13 cellular contexts compared by ENCODE assay signal in genomic region chr16:85602831-85603755, GRCh38. TPM values are rescaled to one million over a fixed set of nuclear protein-coding genes. Genes with fewer than 3 reads are reported as not detected.
A peak's percentile ranks its signal among the peaks of the same experiment; 100 is the strongest.
DNase-seq lines count a peak whose midpoint lies in the region; ATAC-seq and TF ChIP-seq lines count a peak whose summit lies in the region.
"Had no signal": no experiment of that assay in that cellular context is flagged by ENCODE, and none has a peak within 500 bp of the region (broad histone marks: within the 10 kb centered on the region; RNA-seq: fewer than 3 reads in every experiment).

No MANE protein-coding gene starts in this region.

- in situ Hi-C loops in GM13976 (cut with MboI; ENCODE audit: low sequenced_read_pairs, unreplicated experiment), result loop anchor here (10.0 kb wide), 2 partner anchors 48 to 108 kb away; no protein-coding TSS in a partner anchor

- peak; percentile 69 for DNase-seq in GM13976 (ENCODE audit: low spot score)
- DNase-seq in natural killer cell, result no peak
- no peak for DNase-seq in AML-193 (lab: John Stamatoyannopoulos, UW)
- no peak for DNase-seq in activated CD8-positive, alpha-beta memory T cell treated with anti-CD3 and anti-CD28 coated beads, Interleukin-2, amount 50 U/mL, for 48 hours
- DNase-seq: activated CD4-positive, CD25-positive, alpha-beta regulatory T cell treated with anti-CD3 and anti-CD28 coated beads, Interleukin-2, amount 50 U/mL, for 72 hours; CD8-positive, alpha-beta T cell; hippocampal formation had no signal

- H3K4me3 Mint-ChIP-seq in natural killer cell, result no peak overlapping the region
- H3K4me3 Mint-ChIP-seq: activated naive CD8-positive, alpha-beta T cell; CD8-positive, alpha-beta T cell had no signal

- peak overlapping the region; percentile 91 for H3K4me2 ChIP-seq in BLaER1

- H3K27me3 Mint-ChIP-seq in natural killer cell (ENCODE audit: low read depth in 2 of 2), result no peaks in the 10 kb centered on the region
- H3K27me3 Mint-ChIP-seq: activated naive CD8-positive, alpha-beta T cell had no signal

- H3K9me3 Mint-ChIP-seq in natural killer cell, result no peaks in the 10 kb centered on the region
- H3K9me3 Mint-ChIP-seq: CD8-positive, alpha-beta T cell had no signal

- TF ChIP-seq CTCF in GM13976 (IDR thresholded peaks at IDR 0.05; ENCODE audit: borderline replicate concordance, control extremely low read depth, extremely low read depth, insufficient read depth, missing control alignments) (no peak), natural killer cell (IDR thresholded peaks at IDR 0.05) (no peak)

- peaks cover 82% of the 10 kb centered on the region for H4K20me1 ChIP-seq in BLaER1

- H3K4me1 Mint-ChIP-seq in natural killer cell, result peaks cover 22 to 79% of the 10 kb centered on the region in 2 donors

- no peaks in the 10 kb centered on the region for H3K36me3 Mint-ChIP-seq in natural killer cell
- H3K36me3 Mint-ChIP-seq: activated naive CD8-positive, alpha-beta T cell; CD8-positive, alpha-beta T cell had no signal

- H3K27ac ChIP-seq in BLaER1, result peak overlapping the region; percentile 82
- H3K27ac ChIP-seq: GM23248 had no signal

- peak overlapping the region; percentile 31; the same call in 1 of the 2 replicates for H3K4me3 ChIP-seq in BLaER1
- H3K4me3 ChIP-seq: GM23248 had no signal

- intact Hi-C loops in natural killer cell (cut with micrococcal nuclease), result no loop called here

- H3K27me3 ChIP-seq in BLaER1, result no peaks in the 10 kb centered on the region

- no peaks in the 10 kb centered on the region for H3K9me3 ChIP-seq in BLaER1

- no peak for ATAC-seq in natural killer cell
- no peak for ATAC-seq in HG03280 (IDR thresholded peaks at IDR 0.05; ENCODE audit: unreplicated experiment)
- no peak for ATAC-seq in GM18868 (IDR thresholded peaks at IDR 0.05; ENCODE audit: unreplicated experiment)
- ATAC-seq: CD8-positive, alpha-beta T cell had no signal

- H3K36me3 ChIP-seq in BLaER1, result no peaks in the 10 kb centered on the region

- peak overlapping the region; percentile 69 for H3K9ac ChIP-seq in BLaER1
- H3K9ac ChIP-seq: GM23248 had no signal

- H3K4me1 ChIP-seq in BLaER1, result peaks cover 97% of the 10 kb centered on the region

- peak overlapping the region; percentile 42 to 48 for H3K27ac Mint-ChIP-seq in natural killer cell
- H3K27ac Mint-ChIP-seq: activated naive CD8-positive, alpha-beta T cell had no signal

TF ChIP-seq in PFSK-1, 5 proteins besides CTCF, POLR2A, EP300 and RAD21:
- TF ChIP-seq SIN3A (IDR thresholded peaks at IDR 0.05; ENCODE audit: borderline replicate concordance, insufficient read depth, low read length) (no peak), FOXP2 (optimal IDR thresholded peaks at IDR 0.05; ENCODE audit: borderline replicate concordance, extremely low read depth, extremely low read length, insufficient read depth) (peak; percentile 28)
TF ChIP-seq in PFSK-1: peak in this region for 1.

RNA-seq across cellular contexts. Expression of gene GSE1, which starts 10.0 kb away (rescaled TPM):
- polyA plus RNA-seq in PFSK-1 (2012; ENCODE audit: insufficient read length, low read depth), result 148 TPM
- 100 to 1,000 TPM; 232 to 277 (median 233) TPM for total RNA-seq in natural killer cell
